12 cellular contexts compared by ENCODE assay signal in genomic region chr6:18330548-18331066, GRCh38. TPM values are rescaled to one million over a fixed set of nuclear protein-coding genes. Genes with fewer than 3 reads are reported as not detected.
A peak's percentile ranks its signal among the peaks of the same experiment; 100 is the strongest.
DNase-seq lines count a peak whose midpoint lies in the region; ATAC-seq and TF ChIP-seq lines count a peak whose summit lies in the region.
"Had no signal": no experiment of that assay in that cellular context is flagged by ENCODE, and none has a peak within 500 bp of the region (broad histone marks: within the 10 kb centered on the region; RNA-seq: fewer than 3 reads in every experiment).

No MANE protein-coding gene starts in this region.

- peak overlapping the region; percentile 92 for H3K4me2 ChIP-seq in OCI-LY3 (ENCODE audit: low read length)

- no peaks in the 10 kb centered on the region for H4K20me1 ChIP-seq in OCI-LY3 (ENCODE audit: insufficient read depth, low read length)

- ATAC-seq in HG02588 (IDR thresholded peaks at IDR 0.05; ENCODE audit: unreplicated experiment) (peak; percentile 37), left colon (no peak)
- ATAC-seq: HCT116 had no signal

- H2AFZ ChIP-seq in OCI-LY3 (ENCODE audit: low read depth, low read length), result no peak overlapping the region

- peak; percentile 24 to 45 for DNase-seq in AML-193 (lab: John Stamatoyannopoulos, UW)
- peak; percentile 20 for DNase-seq in midbrain (lab: John Stamatoyannopoulos, UW)
- no peak for DNase-seq in left colon
- DNase-seq in activated naive CD4-positive, alpha-beta T cell treated with Interleukin-2 at 50 U/mL for 16 hours, result no peak
- DNase-seq in activated CD8-positive, alpha-beta memory T cell treated with anti-CD3 and anti-CD28 coated beads, Interleukin-2, amount 50 U/mL, for 48 hours, result no peak
- no peak for DNase-seq in activated naive CD4-positive, alpha-beta T cell (lab: John Stamatoyannopoulos, UW)
- DNase-seq: effector CD8-positive, alpha-beta T cell; NCI-H1105 treated with DMSO at 0.1 percent for 48 hours; stimulated activated CD8-positive, alpha-beta memory T cell treated with anti-CD3 and anti-CD28 coated beads, Interleukin-4, amount 100 ng/mL, for 48 hours had no signal

- no peaks in the 10 kb centered on the region for H3K27me3 ChIP-seq in OCI-LY3 (ENCODE audit: low read depth, low read length)

- H3K36me3 ChIP-seq in OCI-LY3 (replicated peaks; ENCODE audit: low read depth, low read length), result peaks cover 4% of the 10 kb centered on the region

- H3K27ac ChIP-seq in OCI-LY3 (ENCODE audit: low read length), result peak overlapping the region; percentile 100

- H3K9ac ChIP-seq in OCI-LY3 (ENCODE audit: low read length), result peak overlapping the region; percentile 91

- peaks cover 8% of the 10 kb centered on the region; the same call in 1 of the 2 replicates for H3K9me3 ChIP-seq in OCI-LY3 (ENCODE audit: insufficient read depth, low read length)

- H3K79me2 ChIP-seq in OCI-LY3 (ENCODE audit: low read length), result no peaks in the 10 kb centered on the region

- intact Hi-C loops in left colon (cut with DNase I, micrococcal nuclease), result loop anchor here in 1 of 2 donors (5.0 kb wide), 1 partner anchor 172 kb away; no protein-coding TSS in a partner anchor

- H3K4me3 ChIP-seq in OCI-LY3 (ENCODE audit: low read length), result peak overlapping the region; percentile 71

- H3K4me1 ChIP-seq in OCI-LY3 (ENCODE audit: low read length), result peaks cover 77% of the 10 kb centered on the region

- no peak for TF ChIP-seq CTCF in OCI-LY3 (IDR thresholded peaks at IDR 0.05; ENCODE audit: low read depth, low read length)

RNA-seq across cellular contexts. Expression of gene RNF144B, which starts 56.5 kb away (rescaled TPM):
- 1 to 10 TPM; 4.5 to 4.9 TPM for total RNA-seq in left colon

Comparison
In these comparisons a context has a peak if more than half of its experiments do, and no peak if none do; other contexts are left out.
1. DNase-seq: peak in AML-193 (2 of 2) and midbrain (single experiment); none in left colon (0 of 2), activated naive CD4-positive, alpha-beta T cell treated with Interleukin-2 at 50 U/mL for 16 hours (single experiment), activated CD8-positive, alpha-beta memory T cell treated with anti-CD3 and anti-CD28 coated beads, Interleukin-2, amount 50 U/mL, for 48 hours (single experiment) and activated naive CD4-positive, alpha-beta T cell (0 of 4).